14 cellular contexts compared by ENCODE assay signal in the genomic region with DNA sequence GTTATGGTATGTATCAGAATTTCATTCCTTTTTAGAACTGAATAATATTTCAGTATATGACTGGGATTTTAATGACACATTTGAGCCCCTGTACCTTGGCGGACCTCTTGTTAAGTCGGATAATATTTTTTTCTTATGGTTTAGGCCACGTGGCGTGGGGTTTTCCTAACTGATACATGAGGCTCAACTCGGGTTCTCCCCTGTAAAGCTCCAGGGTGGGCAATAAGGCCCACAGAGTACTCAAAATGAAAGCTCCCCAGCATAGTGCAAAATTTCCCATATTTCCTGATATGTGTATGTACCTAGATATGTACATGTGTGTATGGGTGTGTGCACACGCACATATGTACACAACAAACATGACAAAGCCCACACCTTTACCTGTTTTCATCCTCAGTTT.
"Had no signal": no experiment of that assay in that cellular context is flagged by ENCODE, and none has a peak within 500 bp of the region (broad histone marks: within the 10 kb centered on the region; RNA-seq: fewer than 3 reads in every experiment).

No MANE protein-coding gene starts in this region.

- H3K9me3 ChIP-seq: adrenal gland, esophagus squamous epithelium, prostate gland, right lobe of liver, upper lobe of right lung had no signal

- H3K4me1 ChIP-seq: adrenal gland, prostate gland, right lobe of liver, upper lobe of right lung had no signal

- H3K27ac ChIP-seq: adrenal gland, esophagus squamous epithelium, prostate gland, right lobe of liver, upper lobe of right lung had no signal

- H3K4me3 ChIP-seq: adrenal gland, esophagus squamous epithelium, prostate gland, right lobe of liver, upper lobe of right lung had no signal

- H3K36me3 ChIP-seq: adrenal gland, esophagus squamous epithelium, prostate gland, upper lobe of right lung had no signal

- ATAC-seq: left colon, right lobe of liver, upper lobe of right lung had no signal

- H3K27me3 ChIP-seq: adrenal gland, esophagus squamous epithelium, right lobe of liver, upper lobe of right lung had no signal

- H3K36me3 Mint-ChIP-seq: activated CD4-positive, alpha-beta memory T cell treated with anti-CD3 and anti-CD28 coated beads for 36 hours had no signal

- H3K9me3 Mint-ChIP-seq: activated T-helper 1 cell treated with anti-CD3 and anti-CD28 coated beads, Interleukin-12 subunit alpha, Interleukin-12 subunit beta, Interleukin-2, Interleukin-4 antibody, amounts not matched to agents 30 ng/mL and 10 ng/mL and 1 ng/mL, durations not matched to agents 14 hours and 24 hours and 36 hours had no signal

- DNase-seq: activated CD4-positive, alpha-beta memory T cell treated with anti-CD3 and anti-CD28 coated beads for 36 hours; activated CD4-positive, alpha-beta T cell treated with anti-CD3 and anti-CD28 coated beads for 1 hour; activated naive CD4-positive, alpha-beta T cell treated with Interleukin-2 at 50 U/mL for 16 hours; adrenal gland; esophagus squamous epithelium; head of caudate nucleus; left colon; occipital lobe; right lobe of liver; stimulated activated naive CD4-positive, alpha-beta T cell treated with Interleukin-2 at 50 U/mL for 16 hours; upper lobe of right lung had no signal

- H3K4me1 Mint-ChIP-seq: nephron had no signal

- H3K27me3 Mint-ChIP-seq: activated CD4-positive, alpha-beta memory T cell treated with anti-CD3 and anti-CD28 coated beads for 36 hours had no signal

- H3K27ac Mint-ChIP-seq: activated CD4-positive, alpha-beta memory T cell treated with anti-CD3 and anti-CD28 coated beads for 36 hours; activated T-helper 1 cell treated with anti-CD3 and anti-CD28 coated beads, Interleukin-12 subunit alpha, Interleukin-12 subunit beta, Interleukin-2, Interleukin-4 antibody, amounts not matched to agents 30 ng/mL and 10 ng/mL and 1 ng/mL, durations not matched to agents 14 hours and 24 hours and 36 hours; nephron had no signal

- H3K4me3 Mint-ChIP-seq: activated CD4-positive, alpha-beta memory T cell treated with anti-CD3 and anti-CD28 coated beads for 36 hours; activated T-helper 1 cell treated with anti-CD3 and anti-CD28 coated beads, Interleukin-12 subunit alpha, Interleukin-12 subunit beta, Interleukin-2, Interleukin-4 antibody, amounts not matched to agents 30 ng/mL and 10 ng/mL and 1 ng/mL, durations not matched to agents 14 hours and 24 hours and 36 hours; nephron had no signal
